In the genomic region with DNA sequence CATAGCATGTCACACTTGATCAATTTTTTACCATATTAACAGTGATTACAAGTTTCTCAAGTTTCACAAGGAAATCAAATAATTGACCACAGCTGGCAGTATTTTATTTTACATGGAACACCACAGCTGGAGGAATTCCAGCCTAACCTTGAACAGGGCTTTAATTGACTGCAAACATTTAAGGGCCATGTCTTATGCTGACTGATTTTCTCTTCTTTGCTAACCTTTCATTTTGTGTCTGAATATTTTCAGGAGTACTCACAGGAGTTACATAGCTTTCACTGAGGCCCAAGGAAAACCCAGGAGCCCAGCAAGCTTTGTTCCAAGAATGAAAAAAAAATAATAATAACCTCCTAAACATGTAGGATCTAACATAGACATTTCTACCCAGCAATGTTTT, we compare ENCODE assay signal across 1 cellular context.
TF ChIP-seq lines count a peak whose summit lies in the region.

No MANE protein-coding gene starts in this region.

TF ChIP-seq in IMR-90, 13 proteins besides CTCF, POLR2A, EP300 and RAD21:
- TF ChIP-seq RCOR1 (IDR thresholded peaks at IDR 0.05; ENCODE audit: insufficient replicate concordance, low read length) (no peak), ELK1 (IDR thresholded peaks at IDR 0.05; ENCODE audit: borderline replicate concordance, low read depth, low read length) (no peak), MXI1 (IDR thresholded peaks at IDR 0.05; ENCODE audit: borderline replicate concordance, low read depth, low read length) (no peak), CEBPB (IDR thresholded peaks at IDR 0.05; ENCODE audit: low read depth, low read length) (no peak), BHLHE40 (IDR thresholded peaks at IDR 0.05; ENCODE audit: low read depth, low read length) (no peak), MAFK (IDR thresholded peaks at IDR 0.05; ENCODE audit: low read depth, low read length) (no peak), NFE2L2 (IDR thresholded peaks at IDR 0.05; ENCODE audit: low read depth, low read length) (no peak), SMC3 (IDR thresholded peaks at IDR 0.05; ENCODE audit: low read depth, low read length) (no peak)
- TF ChIP-seq, protein P1, sequence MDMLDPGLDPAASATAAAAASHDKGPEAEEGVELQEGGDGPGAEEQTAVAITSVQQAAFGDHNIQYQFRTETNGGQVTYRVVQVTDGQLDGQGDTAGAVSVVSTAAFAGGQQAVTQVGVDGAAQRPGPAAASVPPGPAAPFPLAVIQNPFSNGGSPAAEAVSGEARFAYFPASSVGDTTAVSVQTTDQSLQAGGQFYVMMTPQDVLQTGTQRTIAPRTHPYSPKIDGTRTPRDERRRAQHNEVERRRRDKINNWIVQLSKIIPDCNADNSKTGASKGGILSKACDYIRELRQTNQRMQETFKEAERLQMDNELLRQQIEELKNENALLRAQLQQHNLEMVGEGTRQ (IDR thresholded peaks at IDR 0.05; ENCODE audit: low read depth, low read length): no peak
